In genomic region chr3:13013151-13013561, GRCh38 we compare ENCODE assay signal across 10 cellular contexts.
DNase-seq lines count a peak whose midpoint lies in the region; ATAC-seq and TF ChIP-seq lines count a peak whose summit lies in the region.
"Had no signal": no experiment of that assay in that cellular context is flagged by ENCODE, and none has a peak within 500 bp of the region (broad histone marks: within the 10 kb centered on the region; RNA-seq: fewer than 3 reads in every experiment).

No MANE protein-coding gene starts in this region.

- no peaks in the 10 kb centered on the region for H3K36me3 ChIP-seq in smooth muscle cell (ENCODE audit: low read depth)
- no peaks in the 10 kb centered on the region for H3K36me3 ChIP-seq in HAP-1 (replicated peaks)

- H3K4me2 ChIP-seq in smooth muscle cell, result no peak overlapping the region

- CTCF ChIA-PET in activated CD4-positive, alpha-beta memory T cell treated with anti-CD3 and anti-CD28 coated beads, Interleukin-2, amount 10 ng/mL, durations not matched to agents 7 days and 5 days (lab: Charles Lee), result interaction anchor here (2.5 to 8.0 kb wide), 2 partner anchors 14 to 19 kb away, joined by 10 to 66 read pairs; no protein-coding TSS in a partner anchor

- H3K4me3 ChIP-seq in mononuclear cell (ENCODE audit: low read length) (peak overlapping the region; percentile 64), smooth muscle cell (no peak overlapping the region), HAP-1 (no peak overlapping the region)

- no peak overlapping the region for H3K27ac ChIP-seq in smooth muscle cell (ENCODE audit: low read depth)

- intact Hi-C loops in CD14-positive monocyte (cut with micrococcal nuclease), result loop anchor here (2.0 to 5.0 kb wide), 2 partner anchors 14 to 34 kb away; no protein-coding TSS in a partner anchor

- WGBS in smooth muscle cell (ENCODE audit: low lambda C conversion rate), result 90% methylated on average over 7 of the region's 7 CpGs

- in situ Hi-C loops in HAP-1 (cut with MboI; ENCODE audit: low sequenced_read_pairs), result no loop called here

- H3K36me3 Mint-ChIP-seq in CD14-positive monocyte, result peaks cover 40 to 50% of the 10 kb centered on the region in 2 donors
- H3K36me3 Mint-ChIP-seq in activated CD4-positive, alpha-beta memory T cell treated with anti-CD3 and anti-CD28 coated beads, Interleukin-2, amount 10 ng/mL, durations not matched to agents 7 days and 5 days (ENCODE audit: low read depth), result peaks cover 50% of the 10 kb centered on the region

- peaks cover 0 to 3% (median 0%) of the 10 kb centered on the region in 7 donors for H3K9me3 Mint-ChIP-seq in CD14-positive monocyte
- H3K9me3 Mint-ChIP-seq in activated CD4-positive, alpha-beta memory T cell treated with anti-CD3 and anti-CD28 coated beads, Interleukin-2, amount 10 ng/mL, durations not matched to agents 7 days and 5 days, result no peaks in the 10 kb centered on the region

- POLR2A ChIA-PET in activated CD4-positive, alpha-beta memory T cell treated with anti-CD3 and anti-CD28 coated beads, Interleukin-2, amount 10 ng/mL, durations not matched to agents 7 days and 5 days (lab: Charles Lee), result interaction anchor here (0.9 to 3.5 kb wide), 5 partner anchors 9 to 58 kb away, joined by 3 to 23 read pairs (median 3); no protein-coding TSS in a partner anchor

- peaks cover 0 to 7% (median 0%) of the 10 kb centered on the region in 3 donors for H3K27me3 Mint-ChIP-seq in CD14-positive monocyte (ENCODE audit: low read depth in 3 of 3)
- H3K27me3 Mint-ChIP-seq in activated CD4-positive, alpha-beta memory T cell treated with anti-CD3 and anti-CD28 coated beads, Interleukin-2, amount 10 ng/mL, durations not matched to agents 7 days and 5 days, result no peaks in the 10 kb centered on the region

- H3K27ac Mint-ChIP-seq in CD14-positive monocyte, result peak overlapping the region; percentile 99 to 100 (median 100)
- H3K27ac Mint-ChIP-seq in activated CD4-positive, alpha-beta memory T cell treated with anti-CD3 and anti-CD28 coated beads, Interleukin-2, amount 10 ng/mL, durations not matched to agents 7 days and 5 days, result peak overlapping the region; percentile 100

- peak; percentile 11 for TF ChIP-seq CTCF in CD14-positive monocyte (IDR thresholded peaks at IDR 0.05)
- 0 out of 2 replicates have a peak, but pooled peaks have one; percentile 8 for TF ChIP-seq CTCF in GM12874 (IDR thresholded peaks at IDR 0.05; ENCODE audit: insufficient read depth, low read depth, low read length)
- TF ChIP-seq CTCF in smooth muscle cell (IDR thresholded peaks at IDR 0.05; ENCODE audit: borderline replicate concordance, insufficient read depth, poor library complexity, severe bottlenecking), result no peak

- H3K9me3 ChIP-seq in mononuclear cell (ENCODE audit: low read depth, low read length) (no peaks in the 10 kb centered on the region), smooth muscle cell (replicated peaks; ENCODE audit: low read depth) (no peaks in the 10 kb centered on the region), HAP-1 (no peaks in the 10 kb centered on the region)

- no peak for ATAC-seq in HG02970 (IDR thresholded peaks at IDR 0.05; ENCODE audit: low FRiP score, unreplicated experiment)

- H4K20me1 ChIP-seq in smooth muscle cell (ENCODE audit: low read depth), result peaks cover 15% of the 10 kb centered on the region

- H3K4me1 ChIP-seq in mononuclear cell (ENCODE audit: insufficient read depth, low read length) (peaks cover 99% of the 10 kb centered on the region), smooth muscle cell (ENCODE audit: low read depth) (peaks cover 25% of the 10 kb centered on the region), HAP-1 (no peaks in the 10 kb centered on the region)

- H3K27me3 ChIP-seq in mononuclear cell (ENCODE audit: insufficient read depth, low read length) (no peaks in the 10 kb centered on the region), smooth muscle cell (ENCODE audit: low read depth) (no peaks in the 10 kb centered on the region), HAP-1 (ENCODE audit: low read depth) (no peaks in the 10 kb centered on the region)

- no peaks in the 10 kb centered on the region for H3F3A ChIP-seq in smooth muscle cell (ENCODE audit: low read depth)

- H2AFZ ChIP-seq in smooth muscle cell (ENCODE audit: low read depth), result no peak overlapping the region

- no peaks in the 10 kb centered on the region for H3K79me2 ChIP-seq in smooth muscle cell (ENCODE audit: low read depth)

- peak overlapping the region; percentile 86 to 95 for H3K4me3 Mint-ChIP-seq in CD14-positive monocyte
- peak overlapping the region; percentile 78 for H3K4me3 Mint-ChIP-seq in activated CD4-positive, alpha-beta memory T cell treated with anti-CD3 and anti-CD28 coated beads, Interleukin-2, amount 10 ng/mL, durations not matched to agents 7 days and 5 days

- peaks cover 80% of the 10 kb centered on the region for H3K4me1 Mint-ChIP-seq in CD14-positive monocyte
- peaks cover 72% of the 10 kb centered on the region for H3K4me1 Mint-ChIP-seq in activated CD4-positive, alpha-beta memory T cell treated with anti-CD3 and anti-CD28 coated beads, Interleukin-2, amount 10 ng/mL, durations not matched to agents 7 days and 5 days

- DNase-seq in CD14-positive monocyte (ENCODE audit: low spot score) (no peak), epidermal melanocyte (ENCODE audit: insufficient read length, low spot score) (no peak), smooth muscle cell (lab: John Stamatoyannopoulos, UW; ENCODE audit: unreplicated experiment) (no peak), HAP-1 (ENCODE audit: low spot score in 2 of 2) (no peak)
- DNase-seq in activated CD4-positive, alpha-beta memory T cell treated with anti-CD3 and anti-CD28 coated beads, Interleukin-2, amount 10 ng/mL, durations not matched to agents 7 days and 5 days, result no peak
- DNase-seq: COR-L47, NCI-H2171 treated with DMSO at 0.1 percent for 48 hours had no signal

- no peak overlapping the region for H3K9ac ChIP-seq in smooth muscle cell (ENCODE audit: low read depth)
